Comparison of ENCODE assay signal across 22 cellular contexts in the genomic region with DNA sequence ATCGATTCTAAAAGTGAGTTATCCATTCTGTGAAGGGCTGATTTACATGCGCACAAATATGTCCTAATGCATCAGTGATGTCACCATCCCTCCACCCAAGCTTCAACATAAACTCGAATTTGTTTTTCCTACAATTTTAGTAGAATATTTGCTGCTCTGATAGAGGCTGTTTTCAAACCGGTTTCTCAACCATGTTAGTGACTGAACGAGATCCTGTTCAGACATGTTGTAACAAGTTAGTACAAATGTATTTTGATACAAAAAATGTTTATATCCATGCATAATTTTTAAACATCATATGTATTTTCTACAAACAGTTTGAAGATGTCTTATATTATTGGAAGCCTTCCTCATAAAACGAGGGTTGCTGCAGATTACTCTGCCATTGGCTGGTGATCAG. TPM values are rescaled to one million over a fixed set of nuclear protein-coding genes. Genes with fewer than 3 reads are reported as not detected.
"Had no signal": no experiment of that assay in that cellular context is flagged by ENCODE, and none has a peak within 500 bp of the region (broad histone marks: within the 10 kb centered on the region; RNA-seq: fewer than 3 reads in every experiment).

No MANE protein-coding gene starts in this region.

- DNase-seq: KBM-7, MG63, NCI-H1092, NCI-H1436 treated with DMSO at 0.1 percent for 48 hours, NCI-H1694, NCI-H187 treated with DMSO at 0.1 percent for 48 hours, NCI-H2029 treated with DMSO at 0.1 percent for 48 hours, NCI-H2171, NCI-H226, NCI-H446, NCI-H510A, NCI-H524 treated with DMSO at 0.1 percent for 48 hours, NCI-H69, NCI-H774, PC-3, SHP77 treated with DMSO at 0.1 percent for 48 hours, SJCRH30 had no signal

- ATAC-seq: Panc1, PC-3, Right ventricle myocardium inferior, SK-N-SH treated with all-trans-retinoic acid at 6 μM for 48 hours had no signal

- H3K4me1 ChIP-seq: SJCRH30 had no signal

- H3K9me3 ChIP-seq: MG63, SJCRH30 had no signal

- H3K4me3 ChIP-seq: MG63, SJCRH30 had no signal

- H3K27me3 ChIP-seq: MG63, SJCRH30 had no signal

- H3K27ac ChIP-seq: SJCRH30 had no signal

- H3K36me3 ChIP-seq: MG63, SJCRH30 had no signal

RNA-seq across cellular contexts. Expression of a gene that starts 12.7 kb away (rescaled TPM):
- total RNA-seq: LHCN-M2, OCI-LY7, PC-3, Right ventricle myocardium inferior, SJCRH30 had no signal
